ENCODE assay signal across 1 cellular context in the genomic region with DNA sequence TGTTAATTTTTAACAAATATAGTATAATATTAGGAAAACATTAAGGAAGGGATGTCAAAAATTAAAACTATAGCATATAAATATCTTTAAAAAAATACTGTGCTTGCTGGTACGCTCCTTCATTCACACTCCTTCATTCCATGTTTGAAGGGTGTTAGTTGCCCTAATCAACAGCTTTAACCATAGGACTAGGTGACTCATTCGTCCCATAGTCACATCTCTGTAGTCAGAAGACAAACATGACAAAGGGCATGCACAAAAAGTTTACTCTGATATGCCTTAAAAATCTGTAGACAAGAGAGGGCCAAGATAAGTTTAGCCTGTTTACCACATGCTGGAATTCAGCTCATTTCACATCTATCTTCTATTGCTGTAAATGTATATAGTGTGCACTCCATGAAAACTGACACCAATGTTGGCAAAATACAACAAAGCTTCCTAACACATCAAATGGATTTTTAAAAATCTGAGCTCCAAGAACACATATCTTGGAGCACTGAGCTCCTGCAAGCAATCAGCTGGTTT.
TF ChIP-seq lines count a peak whose summit lies in the region.

No MANE protein-coding gene starts in this region.

TF ChIP-seq in SK-N-SH, 30 proteins besides CTCF, POLR2A, EP300 and RAD21 (continued from another document):
- TF ChIP-seq, protein P1, sequence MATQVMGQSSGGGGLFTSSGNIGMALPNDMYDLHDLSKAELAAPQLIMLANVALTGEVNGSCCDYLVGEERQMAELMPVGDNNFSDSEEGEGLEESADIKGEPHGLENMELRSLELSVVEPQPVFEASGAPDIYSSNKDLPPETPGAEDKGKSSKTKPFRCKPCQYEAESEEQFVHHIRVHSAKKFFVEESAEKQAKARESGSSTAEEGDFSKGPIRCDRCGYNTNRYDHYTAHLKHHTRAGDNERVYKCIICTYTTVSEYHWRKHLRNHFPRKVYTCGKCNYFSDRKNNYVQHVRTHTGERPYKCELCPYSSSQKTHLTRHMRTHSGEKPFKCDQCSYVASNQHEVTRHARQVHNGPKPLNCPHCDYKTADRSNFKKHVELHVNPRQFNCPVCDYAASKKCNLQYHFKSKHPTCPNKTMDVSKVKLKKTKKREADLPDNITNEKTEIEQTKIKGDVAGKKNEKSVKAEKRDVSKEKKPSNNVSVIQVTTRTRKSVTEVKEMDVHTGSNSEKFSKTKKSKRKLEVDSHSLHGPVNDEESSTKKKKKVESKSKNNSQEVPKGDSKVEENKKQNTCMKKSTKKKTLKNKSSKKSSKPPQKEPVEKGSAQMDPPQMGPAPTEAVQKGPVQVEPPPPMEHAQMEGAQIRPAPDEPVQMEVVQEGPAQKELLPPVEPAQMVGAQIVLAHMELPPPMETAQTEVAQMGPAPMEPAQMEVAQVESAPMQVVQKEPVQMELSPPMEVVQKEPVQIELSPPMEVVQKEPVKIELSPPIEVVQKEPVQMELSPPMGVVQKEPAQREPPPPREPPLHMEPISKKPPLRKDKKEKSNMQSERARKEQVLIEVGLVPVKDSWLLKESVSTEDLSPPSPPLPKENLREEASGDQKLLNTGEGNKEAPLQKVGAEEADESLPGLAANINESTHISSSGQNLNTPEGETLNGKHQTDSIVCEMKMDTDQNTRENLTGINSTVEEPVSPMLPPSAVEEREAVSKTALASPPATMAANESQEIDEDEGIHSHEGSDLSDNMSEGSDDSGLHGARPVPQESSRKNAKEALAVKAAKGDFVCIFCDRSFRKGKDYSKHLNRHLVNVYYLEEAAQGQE (IDR thresholded peaks at IDR 0.05; ENCODE audit: low read depth, low read length) = no peak
